ENCODE assay signal across 1 cellular context in genomic region chrX:11667286-11667685, GRCh38.
TF ChIP-seq lines count a peak whose summit lies in the region.

No MANE protein-coding gene starts in this region.

TF ChIP-seq in H1, 55 proteins besides CTCF, POLR2A, EP300 and RAD21 (continued from another document):
- TF ChIP-seq CHD2 (IDR thresholded peaks at IDR 0.05; ENCODE audit: low read length) (no peak), YY1 (IDR thresholded peaks at IDR 0.05; ENCODE audit: low read depth, low read length) (no peak), SUZ12 (IDR thresholded peaks at IDR 0.05; ENCODE audit: low read length) (no peak), BRCA1 (IDR thresholded peaks at IDR 0.05; ENCODE audit: low read depth, low read length) (no peak), KDM5A (IDR thresholded peaks at IDR 0.05; ENCODE audit: low read length) (no peak), TCF12 (IDR thresholded peaks at IDR 0.05; ENCODE audit: low read depth, low read length) (no peak), MAX (IDR thresholded peaks at IDR 0.05) (no peak), CBX5 (IDR thresholded peaks at IDR 0.05; ENCODE audit: low read depth, low read length) (no peak), CHD7 (IDR thresholded peaks at IDR 0.05; ENCODE audit: insufficient replicate concordance, low read length) (no peak), SP1 (IDR thresholded peaks at IDR 0.05; ENCODE audit: low read depth, low read length) (no peak), RXRA (IDR thresholded peaks at IDR 0.05; ENCODE audit: insufficient read depth, low read depth, low read length) (no peak), GTF2F1 (IDR thresholded peaks at IDR 0.05; ENCODE audit: borderline replicate concordance, low read depth, low read length) (no peak), RBBP5 (IDR thresholded peaks at IDR 0.05; ENCODE audit: borderline replicate concordance, low read depth, low read length) (no peak), SRF (IDR thresholded peaks at IDR 0.05; ENCODE audit: low read depth, low read length) (no peak), GABPA (IDR thresholded peaks at IDR 0.05; ENCODE audit: borderline replicate concordance, insufficient read depth, low read length) (no peak), CEBPB (IDR thresholded peaks at IDR 0.05; ENCODE audit: low read depth, low read length) (no peak), KDM4A (IDR thresholded peaks at IDR 0.05; ENCODE audit: low read depth, low read length, severe bottlenecking) (no peak)
